Comparison of ENCODE assay signal across 13 cellular contexts in the genomic region with DNA sequence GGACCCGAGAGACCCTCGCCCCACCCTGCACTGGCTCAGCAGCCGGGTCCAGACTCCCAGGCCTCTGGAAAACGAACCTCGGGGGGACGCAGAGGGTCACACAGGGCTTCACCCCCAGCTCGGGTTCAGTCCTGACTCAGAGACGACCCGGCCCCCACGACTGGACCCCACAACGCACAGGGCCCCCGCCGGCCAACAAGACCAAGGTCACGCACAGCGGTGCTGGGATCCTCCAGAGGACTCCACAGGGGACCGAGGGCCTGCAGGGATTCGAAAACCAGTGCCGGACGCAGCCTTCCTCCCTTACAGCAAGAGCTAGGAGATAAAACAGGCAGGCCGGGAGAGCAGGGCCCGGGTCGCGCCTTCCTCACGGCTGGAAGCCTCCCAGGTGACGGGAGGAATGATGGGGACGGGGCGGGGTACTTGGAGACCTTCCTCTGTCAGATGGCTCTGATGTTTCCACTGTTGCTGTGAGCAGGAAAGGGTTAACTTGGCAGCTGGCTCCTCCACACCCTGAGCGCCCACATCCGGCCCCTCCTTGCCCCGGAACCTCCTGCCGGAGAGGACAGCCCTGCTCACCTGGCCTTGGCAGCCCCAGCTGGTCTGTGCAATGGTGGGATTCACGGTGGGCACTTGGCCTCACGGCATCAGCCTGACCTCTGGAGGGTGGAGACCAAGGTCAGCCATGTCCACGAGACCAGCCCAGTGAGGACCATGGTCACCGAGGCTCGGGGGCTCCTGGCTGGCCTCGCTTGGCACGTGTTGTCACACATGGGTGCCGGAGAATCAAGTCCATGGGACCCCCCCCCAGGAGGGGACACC.
DNase-seq lines count a peak whose midpoint lies in the region; ATAC-seq lines count a peak whose summit lies in the region.
"Had no signal": no experiment of that assay in that cellular context is flagged by ENCODE, and none has a peak within 500 bp of the region (broad histone marks: within the 10 kb centered on the region; RNA-seq: fewer than 3 reads in every experiment).

No MANE protein-coding gene starts in this region.

- no peak for ATAC-seq in HG03045 (IDR thresholded peaks at IDR 0.05; ENCODE audit: unreplicated experiment)
- no peak for ATAC-seq in GM19463 (IDR thresholded peaks at IDR 0.05; ENCODE audit: unreplicated experiment)
- ATAC-seq in GM21786 (IDR thresholded peaks at IDR 0.05; ENCODE audit: unreplicated experiment): no peak

- DNase-seq in NCI-H146 (lab: John Stamatoyannopoulos, UW) (peak; percentile 33), NCI-H146 treated with DMSO at 0.1 percent for 48 hours (lab: John Stamatoyannopoulos, UW; ENCODE audit: unreplicated experiment) (no peak), DMS79 treated with DMSO at 0.1 percent for 48 hours (lab: John Stamatoyannopoulos, UW) (peak; percentile 23), SHP77 treated with DMSO at 0.1 percent for 48 hours (lab: John Stamatoyannopoulos, UW) (peak; percentile 41), kidney tubule cell (ENCODE audit: low spot score) (peak; percentile 19)
- DNase-seq: activated CD8-positive, alpha-beta memory T cell treated with anti-CD3 and anti-CD28 coated beads for 24 hours; DMS 273 treated with DMSO at 0.1 percent for 48 hours; HCEC 1CT; NCI-H2029; trophoblast cell had no signal
